In the genomic region with DNA sequence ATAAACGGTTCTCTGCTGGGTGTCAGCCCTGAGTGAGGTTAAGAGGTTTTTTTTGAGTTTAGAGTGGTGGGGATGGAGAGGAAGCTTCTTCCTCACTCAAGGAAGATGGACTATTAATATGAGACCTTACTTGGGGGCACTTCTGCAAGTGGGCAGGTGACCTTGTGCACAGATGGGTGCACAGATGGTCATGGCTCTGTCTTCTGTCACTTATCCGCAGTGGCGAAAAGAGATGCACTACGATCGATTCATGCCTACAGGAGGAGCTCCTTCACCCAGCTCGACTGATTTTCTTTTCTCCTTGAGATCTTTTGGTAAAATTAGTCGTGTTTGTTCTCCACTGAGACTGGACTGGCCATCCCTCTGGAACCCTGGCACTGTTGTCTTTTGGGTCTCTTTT, we compare ENCODE assay signal across 7 cellular contexts. TPM values are rescaled to one million over a fixed set of nuclear protein-coding genes. Genes with fewer than 3 reads are reported as not detected.
"Had no signal": no experiment of that assay in that cellular context is flagged by ENCODE, and none has a peak within 500 bp of the region (broad histone marks: within the 10 kb centered on the region; RNA-seq: fewer than 3 reads in every experiment).

No MANE protein-coding gene starts in this region.

- ATAC-seq: GM23338, HepG2 had no signal

- H3K36me3 Mint-ChIP-seq: IgD-negative memory B cell had no signal

- H3K27ac Mint-ChIP-seq: GM23338, H9, IgD-negative memory B cell had no signal

- H3K27me3 Mint-ChIP-seq: IgD-negative memory B cell had no signal

- H3K4me1 Mint-ChIP-seq: GM23338, IgD-negative memory B cell had no signal

- H3K4me3 Mint-ChIP-seq: GM23338, H9, IgD-negative memory B cell had no signal

- DNase-seq: H9, HCEC 1CT, KBM-7 had no signal

- H3K9me3 Mint-ChIP-seq: GM23338, H9 had no signal

RNA-seq across cellular contexts. Expression of gene CYYR1, which starts 22.9 kb away (rescaled TPM):
- total RNA-seq: HepG2, HT1080 had no signal
- polyA plus RNA-seq: HepG2, IgD-negative memory B cell had no signal
